28 cellular contexts compared by ENCODE assay signal in the genomic region with DNA sequence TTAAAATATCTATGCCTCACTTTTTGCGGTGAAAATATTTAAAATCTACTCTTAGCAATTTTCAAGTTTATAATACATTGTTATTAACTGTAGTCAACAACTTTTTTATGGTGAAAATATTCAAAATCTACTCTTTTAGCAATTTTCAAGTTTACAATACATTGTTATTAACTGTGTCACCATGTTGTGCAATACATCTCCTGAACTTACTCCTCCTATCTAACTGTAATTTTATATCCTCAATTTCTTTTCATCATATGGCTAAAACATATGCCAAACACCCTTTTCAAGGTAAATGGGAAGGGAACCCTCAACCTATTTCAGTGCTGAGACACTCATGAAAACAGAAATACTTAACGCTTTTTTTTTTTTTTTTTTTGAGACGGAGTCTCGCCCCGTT.
"Had no signal": no experiment of that assay in that cellular context is flagged by ENCODE, and none has a peak within 500 bp of the region (broad histone marks: within the 10 kb centered on the region; RNA-seq: fewer than 3 reads in every experiment).

No MANE protein-coding gene starts in this region.

- DNase-seq: hypothalamus; immature natural killer cell; kidney; left colon; left lung; lower lobe of right lung; mammary epithelial cell; midbrain; mucosa of descending colon; naive thymus-derived CD4-positive, alpha-beta T cell; ovary; retina; right cardiac atrium; sigmoid colon; small intestine; spleen; stimulated activated CD4-positive, alpha-beta T cell treated with anti-CD3 and anti-CD28 coated beads, Interleukin-4, amount 100 ng/mL, for 24 hours; stimulated activated naive CD4-positive, alpha-beta T cell; tibial artery; trophoblast cell; upper lobe of right lung had no signal

- H3K27ac ChIP-seq: left lung, lower lobe of right lung, ovary, prostate gland, sigmoid colon, spleen, suprapubic skin, tibial artery, upper lobe of right lung had no signal

- FAIRE-seq: urothelium cell line had no signal

- H3K4me1 Mint-ChIP-seq: immature natural killer cell; naive thymus-derived CD4-positive, alpha-beta T cell; stimulated activated effector memory CD8-positive, alpha-beta T cell treated with anti-CD3 and anti-CD28 coated beads, Interleukin-12 subunit alpha, Interleukin-12 subunit beta, amount 100 ng/mL, for 72 hours had no signal

- H3K4me3 Mint-ChIP-seq: immature natural killer cell; naive thymus-derived CD4-positive, alpha-beta T cell; natural killer cell treated with Interleukin-12 subunit alpha and Interleukin-12 subunit beta and Interleukin-15 and Interleukin-18, amount 100 ng/mL, for 72 hours; stimulated activated effector memory CD8-positive, alpha-beta T cell treated with anti-CD3 and anti-CD28 coated beads, Interleukin-12 subunit alpha, Interleukin-12 subunit beta, amount 100 ng/mL, for 72 hours; stimulated activated naive CD8-positive, alpha-beta T cell treated with anti-CD3 and anti-CD28 coated beads, Interleukin-15, Interleukin-2, amounts not matched to agents 100 ng/mL and 50 ng/mL, for 24 hours had no signal

- H3K27ac Mint-ChIP-seq: immature natural killer cell; naive thymus-derived CD4-positive, alpha-beta T cell; natural killer cell treated with Interleukin-12 subunit alpha and Interleukin-12 subunit beta and Interleukin-15 and Interleukin-18, amount 100 ng/mL, for 72 hours; stimulated activated effector memory CD8-positive, alpha-beta T cell treated with anti-CD3 and anti-CD28 coated beads, Interleukin-12 subunit alpha, Interleukin-12 subunit beta, amount 100 ng/mL, for 72 hours; stimulated activated naive CD8-positive, alpha-beta T cell treated with anti-CD3 and anti-CD28 coated beads, Interleukin-15, Interleukin-2, amounts not matched to agents 100 ng/mL and 50 ng/mL, for 24 hours had no signal

- H3K4me3 ChIP-seq: left lung, lower lobe of right lung, mucosa of descending colon, ovary, prostate gland, sigmoid colon, spleen, suprapubic skin, thoracic aorta, tibial artery, upper lobe of right lung had no signal

- H3K4me1 ChIP-seq: left lung, lower lobe of right lung, sigmoid colon, spleen, upper lobe of right lung had no signal

- H3K27me3 ChIP-seq: left lung, ovary, sigmoid colon, spleen, suprapubic skin, tibial artery, upper lobe of right lung had no signal

- H3K9me3 ChIP-seq: left lung, lower lobe of right lung, mucosa of descending colon, ovary, prostate gland, sigmoid colon, spleen, suprapubic skin, thoracic aorta, tibial artery, upper lobe of right lung had no signal

- H3K36me3 ChIP-seq: left lung, lower lobe of right lung, ovary, prostate gland, sigmoid colon, spleen, suprapubic skin, thoracic aorta, tibial artery, upper lobe of right lung had no signal

- H3K36me3 Mint-ChIP-seq: immature natural killer cell; naive thymus-derived CD4-positive, alpha-beta T cell; natural killer cell treated with Interleukin-12 subunit alpha and Interleukin-12 subunit beta and Interleukin-15 and Interleukin-18, amount 100 ng/mL, for 72 hours; stimulated activated effector memory CD8-positive, alpha-beta T cell treated with anti-CD3 and anti-CD28 coated beads, Interleukin-12 subunit alpha, Interleukin-12 subunit beta, amount 100 ng/mL, for 72 hours had no signal

- H3K27me3 Mint-ChIP-seq: naive thymus-derived CD4-positive, alpha-beta T cell; natural killer cell treated with Interleukin-12 subunit alpha and Interleukin-12 subunit beta and Interleukin-15 and Interleukin-18, amount 100 ng/mL, for 72 hours; stimulated activated naive CD8-positive, alpha-beta T cell treated with anti-CD3 and anti-CD28 coated beads, Interleukin-15, Interleukin-2, amounts not matched to agents 100 ng/mL and 50 ng/mL, for 24 hours had no signal

- H3K9me3 Mint-ChIP-seq: naive thymus-derived CD4-positive, alpha-beta T cell; stimulated activated effector memory CD8-positive, alpha-beta T cell treated with anti-CD3 and anti-CD28 coated beads, Interleukin-12 subunit alpha, Interleukin-12 subunit beta, amount 100 ng/mL, for 72 hours; stimulated activated naive CD8-positive, alpha-beta T cell treated with anti-CD3 and anti-CD28 coated beads, Interleukin-15, Interleukin-2, amounts not matched to agents 100 ng/mL and 50 ng/mL, for 24 hours had no signal
